In genomic region chr13:99335087-99335486, GRCh38 we compare ENCODE assay signal across 1 cellular context.
TF ChIP-seq lines count a peak whose summit lies in the region.

No MANE protein-coding gene starts in this region.

TF ChIP-seq in HepG2, 621 proteins besides CTCF, POLR2A, EP300 and RAD21:
- TF ChIP-seq MAFF (IDR thresholded peaks at IDR 0.05; ENCODE audit: low read depth, low read length) (peak; percentile 93), RBM39 (IDR thresholded peaks at IDR 0.05; ENCODE audit: low read depth, low read length, poor library complexity, severe bottlenecking) (no peak), MAFK (conservative IDR thresholded peaks at IDR 0.05 in 1 of 2, IDR thresholded peaks at IDR 0.05 in 1 of 2; ENCODE audit: low read length in 2 of 2) (peak; percentile 89 to 97)
TF ChIP-seq in HepG2: peak in this region for 2.
